34 cellular contexts compared by ENCODE assay signal in the genomic region with DNA sequence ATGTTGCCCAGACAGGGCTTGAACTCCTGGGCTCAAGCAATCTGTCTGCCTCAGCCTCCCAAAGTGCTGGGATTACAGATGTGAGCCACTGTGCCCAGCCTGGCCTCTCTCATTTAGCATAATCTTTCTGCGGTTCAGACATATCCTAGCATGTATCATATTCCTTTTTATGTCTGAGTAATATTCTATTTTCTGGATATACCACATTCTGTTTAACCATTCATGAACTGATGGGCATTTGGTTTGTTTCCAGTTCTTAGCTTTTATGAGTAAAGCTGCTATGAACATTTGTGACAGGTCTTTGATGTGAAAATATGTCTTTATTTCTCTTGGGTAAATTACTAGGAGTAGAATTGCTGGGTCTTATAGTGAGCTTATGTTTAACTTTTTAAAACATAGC.
"Had no signal": no experiment of that assay in that cellular context is flagged by ENCODE, and none has a peak within 500 bp of the region (broad histone marks: within the 10 kb centered on the region; RNA-seq: fewer than 3 reads in every experiment).

No MANE protein-coding gene starts in this region.

- H3K36me3 ChIP-seq: MG63 had no signal

- DNase-seq: Karpas-422, Kasumi-1, MG63, MM.1S, MV-4-11, NCI-H1048, NCI-H1092, NCI-H1092 treated with DMSO at 0.1 percent for 48 hours, NCI-H1105, NCI-H1105 treated with DMSO at 0.1 percent for 48 hours, NCI-H1417, NCI-H1417 treated with DMSO at 0.1 percent for 48 hours, NCI-H1436, NCI-H1436 treated with DMSO at 0.1 percent for 48 hours, NCI-H146, NCI-H1694, NCI-H1694 treated with DMSO at 0.1 percent for 48 hours, NCI-H187, NCI-H187 treated with DMSO at 0.1 percent for 48 hours, NCI-H1930, NCI-H2029, NCI-H2029 treated with DMSO at 0.1 percent for 48 hours, NCI-H2081, NCI-H2081 treated with DMSO at 0.1 percent for 48 hours, NCI-H2107, NCI-H2171, NCI-H2171 treated with DMSO at 0.1 percent for 48 hours, NCI-H2227 treated with DMSO at 0.1 percent for 48 hours, NCI-H226, NCI-H345, NCI-H446, NCI-H446 treated with DMSO at 0.1 percent for 48 hours, NCI-H510A, NCI-H510A treated with DMSO at 0.1 percent for 48 hours had no signal

- H3K4me3 ChIP-seq: MG63 had no signal

- H3K9me3 ChIP-seq: MG63 had no signal
